Comparison of ENCODE assay signal across 10 cellular contexts in the genomic region with DNA sequence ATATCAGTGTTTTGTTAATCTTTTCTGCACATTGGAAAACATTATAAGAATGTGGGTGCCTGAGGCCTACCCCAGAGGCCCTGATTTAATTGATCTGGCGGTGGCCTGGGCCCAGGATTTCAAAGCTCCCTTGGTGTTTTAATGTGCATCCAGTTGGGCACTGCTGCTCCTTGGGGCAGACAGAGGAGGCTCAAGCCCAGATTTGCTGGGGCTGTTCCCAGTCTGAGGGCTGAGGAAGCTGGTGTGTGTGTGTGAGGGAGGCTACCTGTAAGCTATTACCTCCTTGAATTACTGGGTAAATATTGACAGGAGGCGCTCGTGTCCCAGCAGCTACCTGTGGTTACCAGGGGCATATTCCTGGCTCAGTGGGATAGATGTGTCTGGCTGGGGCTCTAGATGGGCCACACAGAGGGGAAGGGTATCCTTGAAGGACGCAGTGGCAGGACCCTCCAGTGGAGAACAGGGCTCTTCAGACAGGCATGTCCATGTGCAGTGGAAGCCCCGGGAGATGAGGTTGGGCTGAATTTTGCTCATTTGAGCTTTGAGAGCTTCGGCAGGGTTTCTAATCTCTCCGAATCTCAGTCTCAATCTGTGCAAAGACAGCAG.
"Had no signal": no experiment of that assay in that cellular context is flagged by ENCODE, and none has a peak within 500 bp of the region (broad histone marks: within the 10 kb centered on the region; RNA-seq: fewer than 3 reads in every experiment).

No MANE protein-coding gene starts in this region.

- H3K36me3 Mint-ChIP-seq: IgD-negative memory B cell had no signal

- H3K4me1 Mint-ChIP-seq: IgD-negative memory B cell had no signal

- H3K4me3 Mint-ChIP-seq: HFFc6, IgD-negative memory B cell had no signal

- ATAC-seq: HCT116, HepG2 had no signal

- H3K27me3 Mint-ChIP-seq: IgD-negative memory B cell had no signal

- H3K27ac ChIP-seq: GM23248, HL-60 had no signal

- H3K27ac Mint-ChIP-seq: HFFc6, IgD-negative memory B cell had no signal

- H3K4me3 ChIP-seq: GM23248, HAP-1 had no signal

- H3K4me1 ChIP-seq: HAP-1 had no signal

- DNase-seq: GM23248, GOT3, H7, HFFc6, KBM-7 had no signal
